23 cellular contexts compared by ENCODE assay signal in genomic region chr2:212721026-212721451, GRCh38.
"Had no signal": no experiment of that assay in that cellular context is flagged by ENCODE, and none has a peak within 500 bp of the region (broad histone marks: within the 10 kb centered on the region; RNA-seq: fewer than 3 reads in every experiment).

No MANE protein-coding gene starts in this region.

- H3K9me3 ChIP-seq: ovary, psoas muscle, thoracic aorta, vagina had no signal

- H3K4me3 Mint-ChIP-seq: immature natural killer cell; naive thymus-derived CD8-positive, alpha-beta T cell; nephron progenitor cell had no signal

- H3K4me1 Mint-ChIP-seq: nephron progenitor cell had no signal

- H3K27ac ChIP-seq: dorsolateral prefrontal cortex, ovary, psoas muscle, sigmoid colon, thoracic aorta, tibial nerve, vagina had no signal

- H3K27me3 ChIP-seq: dorsolateral prefrontal cortex, ovary, sigmoid colon, tibial nerve, vagina had no signal

- DNase-seq: caudate nucleus; cerebellar nuclear complex; dorsolateral prefrontal cortex; effector CD4-positive, alpha-beta T cell; hypothalamus; immature natural killer cell; islet precursor cell; kidney glomerular epithelial cell; mammary epithelial cell; mesendoderm; naive thymus-derived CD8-positive, alpha-beta T cell; nephron progenitor cell; nucleus accumbens; ovary; sigmoid colon; stimulated activated CD4-positive, alpha-beta T cell treated with anti-CD3 and anti-CD28 coated beads, Interleukin-2, amount 100 ng/mL, for 48 hours; stimulated activated naive CD4-positive, alpha-beta T cell; substantia nigra had no signal

- H3K27ac Mint-ChIP-seq: immature natural killer cell; naive thymus-derived CD8-positive, alpha-beta T cell; nephron progenitor cell had no signal

- H3K4me1 ChIP-seq: psoas muscle, sigmoid colon, tibial nerve, vagina had no signal

- ATAC-seq: left colon; naive thymus-derived CD8-positive, alpha-beta T cell; psoas muscle had no signal

- H3K4me3 ChIP-seq: dorsolateral prefrontal cortex, ovary, psoas muscle, sigmoid colon, thoracic aorta, tibial nerve, vagina had no signal

- H3K36me3 ChIP-seq: ovary, sigmoid colon, thoracic aorta, tibial nerve, vagina had no signal
